1 cellular context compared by ENCODE assay signal in genomic region chr1:64986903-64987871, GRCh38.
A peak's percentile ranks its signal among the peaks of the same experiment; 100 is the strongest.
TF ChIP-seq lines count a peak whose summit lies in the region.

No MANE protein-coding gene starts in this region.

TF ChIP-seq in HepG2, 621 proteins besides CTCF, POLR2A, EP300 and RAD21 (continued from another document and continues in another):
- TF ChIP-seq CREB3 (CRISPR knock-in tag; IDR thresholded peaks at IDR 0.05) (no peak), TOPORS (CRISPR knock-in tag; IDR thresholded peaks at IDR 0.05) (no peak), ZSCAN31 (CRISPR knock-in tag; IDR thresholded peaks at IDR 0.05; ENCODE audit: low read depth) (no peak), ARNTL (CRISPR knock-in tag; IDR thresholded peaks at IDR 0.05) (0 out of 2 replicates have a peak, but pooled peaks have one; percentile 29), ISL2 (CRISPR knock-in tag; IDR thresholded peaks at IDR 0.05) (peak; percentile 88), PRPF4 (IDR thresholded peaks at IDR 0.05; ENCODE audit: low read depth, low read length, poor library complexity, severe bottlenecking) (no peak), MBNL3 (CRISPR knock-in tag; conservative IDR thresholded peaks at IDR 0.05) (no peak), RCOR2 (CRISPR knock-in tag; IDR thresholded peaks at IDR 0.05) (peak; percentile 93), HNF4G (IDR thresholded peaks at IDR 0.05; ENCODE audit: borderline replicate concordance, low read depth, low read length) (peak; percentile 77), HNF4G (CRISPR knock-in tag; IDR thresholded peaks at IDR 0.05; ENCODE audit: borderline replicate concordance, low read depth) (no peak), ZSCAN20 (CRISPR knock-in tag; IDR thresholded peaks at IDR 0.05; ENCODE audit: borderline replicate concordance) (no peak), JUNB (CRISPR knock-in tag; IDR thresholded peaks at IDR 0.05; ENCODE audit: borderline replicate concordance) (no peak), MYC (CRISPR knock-in tag; IDR thresholded peaks at IDR 0.05; ENCODE audit: borderline replicate concordance) (peak; percentile 44; the same call in 1 of the 2 replicates), STAG1 (CRISPR knock-in tag; IDR thresholded peaks at IDR 0.05) (no peak), ZFX (CRISPR knock-in tag; IDR thresholded peaks at IDR 0.05; ENCODE audit: low read depth) (0 out of 2 replicates have a peak, but pooled peaks have one; percentile 19), HNRNPK (IDR thresholded peaks at IDR 0.05; ENCODE audit: low read depth, low read length, poor library complexity, severe bottlenecking) (no peak), CCAR2 (optimal IDR thresholded peaks at IDR 0.05; ENCODE audit: low read depth, low read length) (no peak), ZNF75D (CRISPR knock-in tag; IDR thresholded peaks at IDR 0.05; ENCODE audit: borderline replicate concordance) (no peak), ZNF232 (CRISPR knock-in tag; IDR thresholded peaks at IDR 0.05; ENCODE audit: borderline replicate concordance) (no peak), CEBPZ (IDR thresholded peaks at IDR 0.05; ENCODE audit: low read length) (no peak), ZNF780A (CRISPR knock-in tag; IDR thresholded peaks at IDR 0.05) (peak; percentile 79; the same call in 1 of the 2 replicates), TFE3 (CRISPR knock-in tag; IDR thresholded peaks at IDR 0.05) (no peak), CREB1 (IDR thresholded peaks at IDR 0.05) (no peak), CREB1 (CRISPR knock-in tag; IDR thresholded peaks at IDR 0.05) (peak; percentile 65; the same call in 1 of the 2 replicates), PBX3 (CRISPR knock-in tag; IDR thresholded peaks at IDR 0.05; ENCODE audit: borderline replicate concordance) (no peak), TARDBP (CRISPR knock-in tag; IDR thresholded peaks at IDR 0.05) (peak; percentile 70; the same call in 1 of the 2 replicates), IRF9 (CRISPR knock-in tag; IDR thresholded peaks at IDR 0.05; ENCODE audit: borderline replicate concordance) (no peak), ZC3H4 (CRISPR knock-in tag; IDR thresholded peaks at IDR 0.05; ENCODE audit: borderline replicate concordance) (no peak), ARNT2 (CRISPR knock-in tag; IDR thresholded peaks at IDR 0.05; ENCODE audit: low read depth) (no peak), ETV6 (CRISPR knock-in tag; conservative IDR thresholded peaks at IDR 0.05) (no peak), ZBTB38 (CRISPR knock-in tag; IDR thresholded peaks at IDR 0.05) (no peak), ZNF230 (CRISPR knock-in tag; IDR thresholded peaks at IDR 0.05) (no peak), TAF15 (IDR thresholded peaks at IDR 0.05; ENCODE audit: low read depth, low read length, poor library complexity, severe bottlenecking) (no peak)
- TF ChIP-seq, protein P1, sequence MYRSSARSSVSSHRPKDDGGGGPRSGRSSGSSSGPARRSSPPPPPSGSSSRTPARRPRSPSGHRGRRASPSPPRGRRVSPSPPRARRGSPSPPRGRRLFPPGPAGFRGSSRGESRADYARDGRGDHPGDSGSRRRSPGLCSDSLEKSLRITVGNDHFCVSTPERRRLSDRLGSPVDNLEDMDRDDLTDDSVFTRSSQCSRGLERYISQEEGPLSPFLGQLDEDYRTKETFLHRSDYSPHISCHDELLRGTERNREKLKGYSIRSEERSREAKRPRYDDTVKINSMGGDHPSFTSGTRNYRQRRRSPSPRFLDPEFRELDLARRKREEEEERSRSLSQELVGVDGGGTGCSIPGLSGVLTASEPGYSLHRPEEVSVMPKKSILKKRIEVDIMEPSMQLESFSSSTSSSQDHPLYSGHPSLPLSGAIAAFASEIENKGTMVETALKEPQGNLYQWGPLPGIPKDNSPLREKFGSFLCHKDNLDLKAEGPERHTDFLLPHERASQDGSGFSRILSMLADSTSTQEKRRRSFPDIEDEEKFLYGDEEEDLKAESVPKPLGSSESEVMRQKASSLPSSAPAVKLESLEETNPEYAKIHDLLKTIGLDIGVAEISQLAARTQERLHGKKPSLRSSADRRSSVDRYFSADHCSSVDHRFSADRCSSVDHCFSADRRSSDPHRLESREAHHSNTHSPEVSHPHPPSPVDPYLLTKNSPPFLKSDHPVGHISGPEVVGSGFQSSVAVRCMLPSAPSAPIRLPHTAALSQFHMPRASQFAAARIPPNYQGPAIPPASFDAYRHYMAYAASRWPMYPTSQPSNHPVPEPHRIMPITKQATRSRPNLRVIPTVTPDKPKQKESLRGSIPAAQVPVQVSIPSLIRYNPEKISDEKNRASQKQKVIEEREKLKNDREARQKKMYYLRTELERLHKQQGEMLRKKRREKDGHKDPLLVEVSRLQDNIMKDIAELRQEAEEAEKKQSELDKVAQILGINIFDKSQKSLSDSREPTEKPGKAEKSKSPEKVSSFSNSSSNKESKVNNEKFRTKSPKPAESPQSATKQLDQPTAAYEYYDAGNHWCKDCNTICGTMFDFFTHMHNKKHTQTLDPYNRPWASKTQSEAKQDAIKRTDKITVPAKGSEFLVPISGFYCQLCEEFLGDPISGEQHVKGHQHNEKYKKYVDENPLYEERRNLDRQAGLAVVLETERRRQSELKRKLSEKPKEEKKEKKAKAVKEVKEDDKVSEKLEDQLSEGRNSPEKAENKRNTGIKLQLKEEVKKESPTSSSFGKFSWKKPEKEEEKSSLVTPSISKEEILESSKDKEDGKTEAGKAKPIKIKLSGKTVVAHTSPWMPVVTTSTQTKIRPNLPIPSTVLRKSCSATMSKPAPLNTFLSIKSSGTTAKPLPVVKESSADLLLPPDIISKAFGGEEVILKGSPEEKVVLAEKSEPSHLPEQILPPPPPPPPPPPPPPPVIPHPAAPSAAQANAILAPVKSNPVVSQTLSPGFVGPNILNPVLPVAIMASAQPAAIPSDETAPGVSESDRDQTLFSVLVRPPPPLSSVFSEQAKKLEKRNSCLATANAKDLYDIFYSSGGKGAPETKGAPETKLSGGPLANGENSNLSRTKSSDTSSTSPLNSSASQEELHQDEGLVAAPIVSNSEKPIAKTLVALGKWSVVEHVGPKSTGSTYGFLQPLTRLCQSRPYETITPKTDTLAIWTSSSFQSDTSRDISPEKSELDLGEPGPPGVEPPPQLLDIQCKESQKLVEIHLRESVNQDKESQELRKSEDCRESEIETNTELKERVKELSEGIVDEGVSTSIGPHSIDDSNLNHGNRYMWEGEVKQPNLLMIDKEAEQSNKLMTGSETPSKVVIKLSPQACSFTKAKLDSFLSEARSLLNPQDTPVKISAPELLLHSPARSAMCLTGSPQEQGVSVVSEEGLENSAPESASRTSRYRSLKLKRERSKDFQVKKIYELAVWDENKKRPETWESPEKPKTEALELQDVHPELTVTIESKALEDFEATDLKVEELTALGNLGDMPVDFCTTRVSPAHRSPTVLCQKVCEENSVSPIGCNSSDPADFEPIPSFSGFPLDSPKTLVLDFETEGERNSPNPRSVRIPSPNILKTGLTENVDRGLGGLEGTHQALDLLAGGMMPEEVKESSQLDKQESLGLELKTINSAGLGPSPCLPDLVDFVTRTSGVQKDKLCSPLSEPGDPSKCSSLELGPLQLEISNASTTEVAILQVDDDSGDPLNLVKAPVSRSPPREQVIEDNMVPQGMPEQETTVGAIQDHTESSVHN (CRISPR knock-in tag; IDR thresholded peaks at IDR 0.05) = no peak
- TF ChIP-seq, protein P2, sequence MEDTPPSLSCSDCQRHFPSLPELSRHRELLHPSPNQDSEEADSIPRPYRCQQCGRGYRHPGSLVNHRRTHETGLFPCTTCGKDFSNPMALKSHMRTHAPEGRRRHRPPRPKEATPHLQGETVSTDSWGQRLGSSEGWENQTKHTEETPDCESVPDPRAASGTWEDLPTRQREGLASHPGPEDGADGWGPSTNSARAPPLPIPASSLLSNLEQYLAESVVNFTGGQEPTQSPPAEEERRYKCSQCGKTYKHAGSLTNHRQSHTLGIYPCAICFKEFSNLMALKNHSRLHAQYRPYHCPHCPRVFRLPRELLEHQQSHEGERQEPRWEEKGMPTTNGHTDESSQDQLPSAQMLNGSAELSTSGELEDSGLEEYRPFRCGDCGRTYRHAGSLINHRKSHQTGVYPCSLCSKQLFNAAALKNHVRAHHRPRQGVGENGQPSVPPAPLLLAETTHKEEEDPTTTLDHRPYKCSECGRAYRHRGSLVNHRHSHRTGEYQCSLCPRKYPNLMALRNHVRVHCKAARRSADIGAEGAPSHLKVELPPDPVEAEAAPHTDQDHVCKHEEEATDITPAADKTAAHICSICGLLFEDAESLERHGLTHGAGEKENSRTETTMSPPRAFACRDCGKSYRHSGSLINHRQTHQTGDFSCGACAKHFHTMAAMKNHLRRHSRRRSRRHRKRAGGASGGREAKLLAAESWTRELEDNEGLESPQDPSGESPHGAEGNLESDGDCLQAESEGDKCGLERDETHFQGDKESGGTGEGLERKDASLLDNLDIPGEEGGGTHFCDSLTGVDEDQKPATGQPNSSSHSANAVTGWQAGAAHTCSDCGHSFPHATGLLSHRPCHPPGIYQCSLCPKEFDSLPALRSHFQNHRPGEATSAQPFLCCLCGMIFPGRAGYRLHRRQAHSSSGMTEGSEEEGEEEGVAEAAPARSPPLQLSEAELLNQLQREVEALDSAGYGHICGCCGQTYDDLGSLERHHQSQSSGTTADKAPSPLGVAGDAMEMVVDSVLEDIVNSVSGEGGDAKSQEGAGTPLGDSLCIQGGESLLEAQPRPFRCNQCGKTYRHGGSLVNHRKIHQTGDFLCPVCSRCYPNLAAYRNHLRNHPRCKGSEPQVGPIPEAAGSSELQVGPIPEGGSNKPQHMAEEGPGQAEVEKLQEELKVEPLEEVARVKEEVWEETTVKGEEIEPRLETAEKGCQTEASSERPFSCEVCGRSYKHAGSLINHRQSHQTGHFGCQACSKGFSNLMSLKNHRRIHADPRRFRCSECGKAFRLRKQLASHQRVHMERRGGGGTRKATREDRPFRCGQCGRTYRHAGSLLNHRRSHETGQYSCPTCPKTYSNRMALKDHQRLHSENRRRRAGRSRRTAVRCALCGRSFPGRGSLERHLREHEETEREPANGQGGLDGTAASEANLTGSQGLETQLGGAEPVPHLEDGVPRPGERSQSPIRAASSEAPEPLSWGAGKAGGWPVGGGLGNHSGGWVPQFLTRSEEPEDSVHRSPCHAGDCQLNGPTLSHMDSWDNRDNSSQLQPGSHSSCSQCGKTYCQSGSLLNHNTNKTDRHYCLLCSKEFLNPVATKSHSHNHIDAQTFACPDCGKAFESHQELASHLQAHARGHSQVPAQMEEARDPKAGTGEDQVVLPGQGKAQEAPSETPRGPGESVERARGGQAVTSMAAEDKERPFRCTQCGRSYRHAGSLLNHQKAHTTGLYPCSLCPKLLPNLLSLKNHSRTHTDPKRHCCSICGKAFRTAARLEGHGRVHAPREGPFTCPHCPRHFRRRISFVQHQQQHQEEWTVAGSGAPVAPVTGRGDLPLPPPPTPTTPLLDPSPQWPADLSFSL (CRISPR knock-in tag; IDR thresholded peaks at IDR 0.05) = peak; percentile 52; the same call in 1 of the 2 replicates
